Comparison of ENCODE assay signal across 9 cellular contexts in genomic region chr12:6927999-6928702, GRCh38. TPM values are rescaled to one million over a fixed set of nuclear protein-coding genes. Genes with fewer than 3 reads are reported as not detected.
DNase-seq lines count a peak whose midpoint lies in the region; ATAC-seq and TF ChIP-seq lines count a peak whose summit lies in the region.
"Had no signal": no experiment of that assay in that cellular context is flagged by ENCODE, and none has a peak within 500 bp of the region (broad histone marks: within the 10 kb centered on the region; RNA-seq: fewer than 3 reads in every experiment).

No MANE protein-coding gene starts in this region.

- H3K4me1 ChIP-seq in CD4-positive, CD25-positive, alpha-beta regulatory T cell (ENCODE audit: control insufficient read depth, insufficient read depth, low read length, poor library complexity, severe bottlenecking) = peaks cover 37% of the 10 kb centered on the region
- H3K4me1 ChIP-seq in mucosa of descending colon (ENCODE audit: low read depth) = peaks cover 45% of the 10 kb centered on the region

- no peaks in the 10 kb centered on the region for H3K36me3 Mint-ChIP-seq in CD4-positive, CD25-positive, alpha-beta regulatory T cell

- H3K9me3 Mint-ChIP-seq in CD4-positive, CD25-positive, alpha-beta regulatory T cell = no peaks in the 10 kb centered on the region

- DNase-seq in CD4-positive, CD25-positive, alpha-beta regulatory T cell = peak in 1 of 3 donors; percentile 31
- DNase-seq in MG63 = no peak
- DNase-seq in dorsolateral prefrontal cortex = no peak
- no peak for DNase-seq in mucosa of descending colon
- no peak for DNase-seq in NCI-H1092 (lab: John Stamatoyannopoulos, UW)
- DNase-seq in AG08395 (ENCODE audit: low spot score) = no peak
- no peak for DNase-seq in RKO (ENCODE audit: low spot score)

- H3K4me3 Mint-ChIP-seq in CD4-positive, CD25-positive, alpha-beta regulatory T cell = peak overlapping the region; percentile 74 to 94 (median 90)

- intact Hi-C loops in dorsolateral prefrontal cortex (cut with DNase I) = loop anchor here in 1 of 2 donors (5.0 kb wide), 1 partner anchor 56 kb away; the partner anchor contains the start of gene SPSB2
- intact Hi-C loops in mucosa of descending colon (cut with DNase I, micrococcal nuclease) = no loop called here

- H3K27ac Mint-ChIP-seq in CD4-positive, CD25-positive, alpha-beta regulatory T cell = peak overlapping the region; percentile 94 to 95 (median 94)

- H3K36me3 ChIP-seq in CD4-positive, CD25-positive, alpha-beta regulatory T cell (ENCODE audit: control insufficient read depth, insufficient read depth, low read length) = no peaks in the 10 kb centered on the region
- H3K36me3 ChIP-seq in MG63 = peaks cover 40% of the 10 kb centered on the region
- no peaks in the 10 kb centered on the region for H3K36me3 ChIP-seq in mucosa of descending colon (ENCODE audit: low read depth)

- no peaks in the 10 kb centered on the region for H3K27me3 Mint-ChIP-seq in CD4-positive, CD25-positive, alpha-beta regulatory T cell

- no peaks in the 10 kb centered on the region for H3K27me3 ChIP-seq in CD4-positive, CD25-positive, alpha-beta regulatory T cell (ENCODE audit: control insufficient read depth, insufficient read depth, low read length)
- H3K27me3 ChIP-seq in MG63 (no peaks in the 10 kb centered on the region), dorsolateral prefrontal cortex (no peaks in the 10 kb centered on the region)

- H3K9me3 ChIP-seq in CD4-positive, CD25-positive, alpha-beta regulatory T cell (ENCODE audit: control insufficient read depth in 2 of 2, low read length in 2 of 2) = no peaks in the 10 kb centered on the region
- no peaks in the 10 kb centered on the region for H3K9me3 ChIP-seq in MG63
- H3K9me3 ChIP-seq in mucosa of descending colon = no peaks in the 10 kb centered on the region

- peaks cover 10 to 64% (median 41%) of the 10 kb centered on the region in 4 donors for H3K4me1 Mint-ChIP-seq in CD4-positive, CD25-positive, alpha-beta regulatory T cell

- ATAC-seq in CD4-positive, CD25-positive, alpha-beta regulatory T cell (ENCODE audit: low read depth in 2 of 2) = peak in 1 of 2 donors; percentile 3
- ATAC-seq in mucosa of descending colon = peak; percentile 1
- ATAC-seq in GM21526 (IDR thresholded peaks at IDR 0.05; ENCODE audit: low FRiP score, unreplicated experiment) = no peak

- TF ChIP-seq CTCF in dorsolateral prefrontal cortex (IDR thresholded peaks at IDR 0.05 in 54 of 56, conservative IDR thresholded peaks at IDR 0.05 in 2 of 56; ENCODE audit: low read depth in 1 of 56, partially characterized antibody in 56 of 56) (no peak), mucosa of descending colon (IDR thresholded peaks at IDR 0.05) (no peak)

- no peak overlapping the region for H3K4me3 ChIP-seq in CD4-positive, CD25-positive, alpha-beta regulatory T cell (ENCODE audit: low read depth, low read length)
- H3K4me3 ChIP-seq in MG63 = peak overlapping the region; percentile 84
- peak overlapping the region; percentile 58 to 89 (median 78) for H3K4me3 ChIP-seq in dorsolateral prefrontal cortex
- H3K4me3 ChIP-seq in mucosa of descending colon = peak overlapping the region; percentile 65

- peak overlapping the region; percentile 82 for H3K27ac ChIP-seq in CD4-positive, CD25-positive, alpha-beta regulatory T cell (ENCODE audit: insufficient read depth, low read length, poor library complexity, severe bottlenecking)
- peak overlapping the region; percentile 68 to 98 (median 95) for H3K27ac ChIP-seq in dorsolateral prefrontal cortex

RNA-seq across cellular contexts. Expression of gene ATN1, which starts 0.4 kb away (rescaled TPM):
- 27.5 TPM for total RNA-seq in CD4-positive, CD25-positive, alpha-beta regulatory T cell
- under 1 TPM; 0.17 to 0.82 (median 0.53) TPM for polyA plus RNA-seq in CD4-positive, CD25-positive, alpha-beta regulatory T cell
- 2.8 and 5.0 TPM in 2 replicates for total RNA-seq in MG63 (2014; rRNA removed; shearing (Covaris generic); ENCODE audit: low replicate concordance)
- total RNA-seq in dorsolateral prefrontal cortex (100 to 1,000 TPM; 147 to 334 (median 199) TPM), mucosa of descending colon (100 to 1,000 TPM in 1 of 3 donors, 10 to 100 TPM in 2; 68.5 to 208 (median 82.4) TPM)

RNA-seq across cellular contexts. Expression of gene ENO2, which starts 13.8 kb away (rescaled TPM):
- total RNA-seq in CD4-positive, CD25-positive, alpha-beta regulatory T cell = 88.2 TPM
- 10 to 100 TPM; 18.1 to 24.8 (median 22.7) TPM for polyA plus RNA-seq in CD4-positive, CD25-positive, alpha-beta regulatory T cell
- total RNA-seq in MG63 (2014; rRNA removed; shearing (Covaris generic); ENCODE audit: low replicate concordance) = 5.6 and 11.9 TPM in 2 replicates
- total RNA-seq in dorsolateral prefrontal cortex = 1,000 to 10,000 TPM in 14 of 120 experiments, 100 to 1,000 TPM in 106; 270 to 1,166 (median 848) TPM
- 10 to 100 TPM in 1 of 3 donors, 1 to 10 TPM in 2; 4.5 to 67.3 (median 7.6) TPM for total RNA-seq in mucosa of descending colon

RNA-seq across cellular contexts. Expression of gene RNU7-1, which starts 15.5 kb away (rescaled TPM):
- total RNA-seq in CD4-positive, CD25-positive, alpha-beta regulatory T cell = not detected
- polyA plus RNA-seq in CD4-positive, CD25-positive, alpha-beta regulatory T cell = not detected
- total RNA-seq in MG63 (2014; rRNA removed; shearing (Covaris generic); ENCODE audit: low replicate concordance) = not detected in 2 replicates
- not detected for total RNA-seq in dorsolateral prefrontal cortex
- total RNA-seq in mucosa of descending colon = not detected
- total RNA-seq: pulmonary artery endothelial cell had no signal

RNA-seq across cellular contexts. Expression of gene C12orf57, which starts 15.7 kb away (rescaled TPM):
- total RNA-seq in CD4-positive, CD25-positive, alpha-beta regulatory T cell = 186 TPM
- polyA plus RNA-seq in CD4-positive, CD25-positive, alpha-beta regulatory T cell = 100 to 1,000 TPM; 310 to 410 (median 340) TPM
- 136 and 311 TPM in 2 replicates for total RNA-seq in MG63 (2014; rRNA removed; shearing (Covaris generic); ENCODE audit: low replicate concordance)
- total RNA-seq in dorsolateral prefrontal cortex = 100 to 1,000 TPM; 102 to 287 (median 162) TPM
- 100 to 1,000 TPM; 113 to 175 (median 130) TPM for total RNA-seq in mucosa of descending colon

RNA-seq across cellular contexts. Expression of gene PTPN6, which starts 23.0 kb away (rescaled TPM):
- 174 TPM for total RNA-seq in CD4-positive, CD25-positive, alpha-beta regulatory T cell
- 100 to 1,000 TPM; 261 to 321 (median 291) TPM for polyA plus RNA-seq in CD4-positive, CD25-positive, alpha-beta regulatory T cell
- total RNA-seq in MG63 (2014; rRNA removed; shearing (Covaris generic); ENCODE audit: low replicate concordance) = not detected in 2 replicates
- total RNA-seq in dorsolateral prefrontal cortex (10 to 100 TPM in 52 of 120 experiments, 1 to 10 TPM in 68; 2.6 to 25.6 (median 9.2) TPM), mucosa of descending colon (10 to 100 TPM; 37.4 to 61.7 (median 51.7) TPM)
